9 cellular contexts compared by ENCODE assay signal in genomic region chr2:172428841-172429173, GRCh38. TPM values are rescaled to one million over a fixed set of nuclear protein-coding genes. Genes with fewer than 3 reads are reported as not detected.
A peak's percentile ranks its signal among the peaks of the same experiment; 100 is the strongest.
DNase-seq lines count a peak whose midpoint lies in the region; ATAC-seq and TF ChIP-seq lines count a peak whose summit lies in the region.
"Had no signal": no experiment of that assay in that cellular context is flagged by ENCODE, and none has a peak within 500 bp of the region (broad histone marks: within the 10 kb centered on the region; RNA-seq: fewer than 3 reads in every experiment).

No MANE protein-coding gene starts in this region.

- no peaks in the 10 kb centered on the region for H3K4me1 ChIP-seq in ACC112 (ENCODE audit: control insufficient read depth, insufficient read depth, low read length, unreplicated experiment)
- H3K4me1 ChIP-seq in muscle layer of duodenum (ENCODE audit: control insufficient read depth in 1 of 2, insufficient read depth in 2 of 2, low read length in 2 of 2) = peaks cover 0 to 16% of the 10 kb centered on the region in 2 donors

- H3K9me3 ChIP-seq in muscle layer of duodenum (ENCODE audit: control insufficient read depth in 1 of 2, low read length in 2 of 2) = no peaks in the 10 kb centered on the region

- ATAC-seq in HG03025 (IDR thresholded peaks at IDR 0.05; ENCODE audit: low FRiP score, unreplicated experiment) (no peak), GM21381 (IDR thresholded peaks at IDR 0.05; ENCODE audit: unreplicated experiment) (no peak), sciatic nerve (no peak), HG03571 (IDR thresholded peaks at IDR 0.05; ENCODE audit: unreplicated experiment) (no peak)

- peaks cover 11% of the 10 kb centered on the region for H3K27me3 ChIP-seq in ACC112 (ENCODE audit: insufficient read depth, low read length)
- peaks cover 0 to 19% (median 0%) of the 10 kb centered on the region in 45 donors for H3K27me3 ChIP-seq in dorsolateral prefrontal cortex
- peaks cover 6% of the 10 kb centered on the region for H3K27me3 ChIP-seq in muscle layer of duodenum (ENCODE audit: low read depth, low read length)

- intact Hi-C loops in dorsolateral prefrontal cortex (cut with DNase I) (no loop called here), sciatic nerve (cut with DNase I) (no loop called here)

- DNase-seq in HuH-7.5 (ENCODE audit: low spot score) = peak; percentile 48
- DNase-seq in dorsolateral prefrontal cortex = no peak
- no peak for DNase-seq in sciatic nerve (ENCODE audit: low spot score)
- DNase-seq: activated CD4-positive, CD25-positive, alpha-beta regulatory T cell treated with anti-CD3 and anti-CD28 coated beads, Interleukin-2, amount 50 U/mL, for 72 hours had no signal

- no peak for TF ChIP-seq CTCF in dorsolateral prefrontal cortex (IDR thresholded peaks at IDR 0.05 in 54 of 56, conservative IDR thresholded peaks at IDR 0.05 in 2 of 56; ENCODE audit: low read depth in 1 of 56, partially characterized antibody in 56 of 56)

- H2AFZ ChIP-seq in ACC112 (ENCODE audit: low read length, unreplicated experiment) = no peak overlapping the region

- no peaks in the 10 kb centered on the region for H3K79me2 ChIP-seq in ACC112 (ENCODE audit: control insufficient read depth, insufficient read depth, low read length, unreplicated experiment)

- peak overlapping the region; percentile 83 for H3K4me3 ChIP-seq in ACC112 (ENCODE audit: low read depth, low read length)
- peak overlapping the region; percentile 26 to 96 (median 78) for H3K4me3 ChIP-seq in dorsolateral prefrontal cortex
- peak overlapping the region; percentile 77 to 92 for H3K4me3 ChIP-seq in muscle layer of duodenum (ENCODE audit: low read depth in 1 of 2, low read length in 2 of 2)

- H3K27ac ChIP-seq in ACC112 (ENCODE audit: low read depth, low read length) (no peak overlapping the region), dorsolateral prefrontal cortex (peak overlapping the region in 40 of 59 donors; percentile 1 to 85 (median 64)), muscle layer of duodenum (ENCODE audit: low read length) (peak overlapping the region; percentile 86)

- no peaks in the 10 kb centered on the region for H3K36me3 ChIP-seq in ACC112 (ENCODE audit: insufficient read depth, low read length)
- no peaks in the 10 kb centered on the region for H3K36me3 ChIP-seq in muscle layer of duodenum (ENCODE audit: control insufficient read depth in 1 of 2, insufficient read depth in 2 of 2, low read length in 2 of 2)

RNA-seq across cellular contexts. Expression of gene ITGA6, which starts 1.4 kb away (rescaled TPM):
- total RNA-seq in dorsolateral prefrontal cortex = 10 to 100 TPM; 15.5 to 84.3 (median 30.7) TPM
- 606 TPM for total RNA-seq in sciatic nerve
